1 cellular context compared by ENCODE assay signal in the genomic region with DNA sequence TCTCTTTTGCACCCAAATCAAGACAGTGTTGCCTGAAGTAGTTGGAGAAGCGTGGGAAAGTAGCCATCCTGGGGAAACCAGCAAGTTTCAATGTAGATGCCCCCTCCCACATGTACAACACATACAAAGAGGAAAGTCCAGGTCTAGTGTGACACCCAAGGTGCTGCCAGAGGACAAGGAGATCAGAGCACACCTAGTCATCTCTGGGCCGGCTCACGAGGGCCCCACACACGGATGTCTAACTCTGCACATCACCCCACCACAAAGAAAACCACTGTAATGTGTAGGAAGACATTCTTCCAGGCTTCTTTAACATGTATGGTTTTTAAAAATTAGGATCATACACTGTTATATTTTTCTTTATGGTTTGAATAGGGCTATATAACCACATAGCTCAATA.
A peak's percentile ranks its signal among the peaks of the same experiment; 100 is the strongest.
TF ChIP-seq lines count a peak whose summit lies in the region.

No MANE protein-coding gene starts in this region.

TF ChIP-seq in GM12878, 131 proteins besides CTCF, POLR2A, EP300 and RAD21:
- TF ChIP-seq BRCA1 (IDR thresholded peaks at IDR 0.05; ENCODE audit: low read depth, low read length) = no peak
- TF ChIP-seq, protein P1, sequence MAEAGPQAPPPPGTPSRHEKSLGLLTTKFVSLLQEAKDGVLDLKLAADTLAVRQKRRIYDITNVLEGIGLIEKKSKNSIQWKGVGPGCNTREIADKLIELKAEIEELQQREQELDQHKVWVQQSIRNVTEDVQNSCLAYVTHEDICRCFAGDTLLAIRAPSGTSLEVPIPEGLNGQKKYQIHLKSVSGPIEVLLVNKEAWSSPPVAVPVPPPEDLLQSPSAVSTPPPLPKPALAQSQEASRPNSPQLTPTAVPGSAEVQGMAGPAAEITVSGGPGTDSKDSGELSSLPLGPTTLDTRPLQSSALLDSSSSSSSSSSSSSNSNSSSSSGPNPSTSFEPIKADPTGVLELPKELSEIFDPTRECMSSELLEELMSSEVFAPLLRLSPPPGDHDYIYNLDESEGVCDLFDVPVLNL (IDR thresholded peaks at IDR 0.05; ENCODE audit: low read depth, low read length) = no peak
- no peak for TF ChIP-seq EED (IDR thresholded peaks at IDR 0.05; ENCODE audit: low read depth)
- TF ChIP-seq BHLHE40 (IDR thresholded peaks at IDR 0.05; ENCODE audit: borderline replicate concordance in 1 of 2, low read depth in 2 of 2, low read length in 1 of 2) = peak in 1 of 2 experiments; percentile 33; a peak in 1 of 4 replicates
- TF ChIP-seq MTA2 (IDR thresholded peaks at IDR 0.05; ENCODE audit: low read depth) = peak; percentile 25; the same call in 1 of the 2 replicates
- TF ChIP-seq MYC (IDR thresholded peaks at IDR 0.05; ENCODE audit: insufficient read depth, insufficient read length, insufficient replicate concordance, low read length, severe bottlenecking) = no peak
- TF ChIP-seq WRNIP1 (IDR thresholded peaks at IDR 0.05; ENCODE audit: borderline replicate concordance, low read depth, low read length) = no peak
- TF ChIP-seq NBN (IDR thresholded peaks at IDR 0.05) = no peak
- no peak for TF ChIP-seq BACH1 (IDR thresholded peaks at IDR 0.05; ENCODE audit: borderline replicate concordance)
- no peak for TF ChIP-seq SIN3A (IDR thresholded peaks at IDR 0.05; ENCODE audit: low read depth, low read length)
TF ChIP-seq in GM12878: peak in this region for 2.
